ENCODE assay signal across 26 cellular contexts in the genomic region with DNA sequence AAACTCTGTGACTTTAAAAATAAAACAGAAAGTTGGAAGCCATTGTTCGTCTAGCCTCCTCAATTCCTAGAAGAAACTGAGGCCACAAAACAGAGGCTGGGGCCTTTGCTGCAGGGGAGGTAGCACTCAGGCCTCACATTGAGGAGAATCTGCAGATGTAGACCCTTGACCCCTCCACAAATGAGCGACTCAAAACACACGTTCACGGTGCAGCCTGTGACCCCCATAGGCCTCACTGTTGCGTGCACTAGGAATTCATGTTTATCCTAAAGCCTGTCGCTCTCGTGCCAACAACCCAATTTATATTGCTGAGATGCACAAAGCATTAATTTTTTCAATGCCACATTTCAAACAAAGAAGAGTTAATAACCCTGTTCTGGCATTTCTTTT. TPM values are rescaled to one million over a fixed set of nuclear protein-coding genes. Genes with fewer than 3 reads are reported as not detected.
DNase-seq lines count a peak whose midpoint lies in the region; ATAC-seq, FAIRE-seq and TF ChIP-seq lines count a peak whose summit lies in the region.
"Had no signal": no experiment of that assay in that cellular context is flagged by ENCODE, and none has a peak within 500 bp of the region (broad histone marks: within the 10 kb centered on the region; RNA-seq: fewer than 3 reads in every experiment).

No MANE protein-coding gene starts in this region.

- H3K4me1 ChIP-seq in HepG2 (ENCODE audit: insufficient read depth, low read length) (peaks cover 64% of the 10 kb centered on the region), right lobe of liver (peaks cover 0 to 1% (median 0%) of the 10 kb centered on the region in 4 donors)

- TF ChIP-seq POLR2A in HepG2 (IDR thresholded peaks at IDR 0.05; ENCODE audit: insufficient read depth in 1 of 2, low read depth in 2 of 2, low read length in 2 of 2): no peak
- no peak for TF ChIP-seq POLR2A in right lobe of liver (IDR thresholded peaks at IDR 0.05)

- peaks cover 1% of the 10 kb centered on the region for H3K27me3 Mint-ChIP-seq in dendritic cell treated with granulocyte-macrophage colony-stimulating factor and Interleukin-4, amounts not matched to agents 40 ng/mL and 50 ng/mL, for 4 days
- H3K27me3 Mint-ChIP-seq in mesothelial cell of epicardium (ENCODE audit: low read depth) (peaks cover 3% of the 10 kb centered on the region), immature natural killer cell (ENCODE audit: low read depth in 3 of 3) (peaks cover 0 to 7% (median 5%) of the 10 kb centered on the region in 3 donors)

- H3K4me2 ChIP-seq in HepG2 (ENCODE audit: low read depth, low read length): peak overlapping the region; percentile 63

- peak overlapping the region; percentile 37 for H3K27ac ChIP-seq in HepG2 (ENCODE audit: extremely low read length, insufficient read depth, low read length)
- H3K27ac ChIP-seq in right lobe of liver: peak overlapping the region in 1 of 3 donors; percentile 38
- H3K27ac ChIP-seq: HL-60 had no signal

- ATAC-seq in HepG2: no peak
- no peak for ATAC-seq in right lobe of liver
- no peak for ATAC-seq in omental fat pad (ENCODE audit: low FRiP score)
- ATAC-seq: activated CD4-positive, CD25-positive, alpha-beta regulatory T cell treated with anti-CD3 and anti-CD28 coated beads, Interleukin-2, amount 50 U/mL, for 24 hours; heart left ventricle had no signal

- peaks cover 0 to 11% of the 10 kb centered on the region in 2 experiments; a peak in 3 of 5 replicates for H3K36me3 ChIP-seq in HepG2 (replicated peaks in 1 of 2; ENCODE audit: control insufficient read depth in 1 of 2, insufficient read depth in 2 of 2, low read length in 2 of 2)
- no peaks in the 10 kb centered on the region for H3K36me3 ChIP-seq in right lobe of liver
- H3K36me3 ChIP-seq: heart left ventricle had no signal

- in situ Hi-C loops in HepG2 (cut with HindIII; ENCODE audit: extremely low pct_ligation_motif_present, low pct_unique_long_range_greater_than_20kb): no loop called here

- peak overlapping the region; percentile 13 for H3K4me3 Mint-ChIP-seq in dendritic cell treated with granulocyte-macrophage colony-stimulating factor and Interleukin-4, amounts not matched to agents 40 ng/mL and 50 ng/mL, for 4 days
- H3K4me3 Mint-ChIP-seq in mesothelial cell of epicardium (no peak overlapping the region), immature natural killer cell (no peak overlapping the region)
- H3K4me3 Mint-ChIP-seq: activated naive CD8-positive, alpha-beta T cell treated with anti-CD3 and anti-CD28 coated beads, Interleukin-2, amount 10 ng/mL, durations not matched to agents 7 days and 5 days; activated T-helper 1 cell treated with anti-CD3 and anti-CD28 coated beads, Interleukin-12 subunit alpha, Interleukin-12 subunit beta, Interleukin-2, Interleukin-4 antibody, amounts not matched to agents 30 ng/mL and 10 ng/mL and 1 ng/mL, durations not matched to agents 14 hours and 24 hours and 36 hours; CD4-positive, CD25-positive, alpha-beta regulatory T cell; IgD-negative memory B cell; naive B cell had no signal

- TF ChIP-seq EP300 in HepG2 (IDR thresholded peaks at IDR 0.05; ENCODE audit: low read depth in 2 of 2, low read length in 2 of 2) (no peak), HepG2 (CRISPR knock-in tag; IDR thresholded peaks at IDR 0.05; ENCODE audit: borderline replicate concordance) (no peak)

- no peak for DNase-seq in HepG2 (ENCODE audit: low spot score)
- no peak for DNase-seq in right lobe of liver
- DNase-seq in mesothelial cell of epicardium (ENCODE audit: low spot score in 2 of 2, unreplicated experiment in 2 of 2): no peak
- no peak for DNase-seq in omental fat pad (ENCODE audit: low spot score)
- DNase-seq in immature natural killer cell: no peak
- no peak for DNase-seq in GOT3 (lab: John Stamatoyannopoulos, UW)
- DNase-seq in NCI-H1930 (lab: John Stamatoyannopoulos, UW): no peak
- DNase-seq: activated naive CD8-positive, alpha-beta T cell treated with anti-CD3 and anti-CD28 coated beads, Interleukin-2, amount 10 ng/mL, durations not matched to agents 7 days and 5 days; CD4-positive, CD25-positive, alpha-beta regulatory T cell; heart left ventricle; naive B cell; NCI-H146; NCI-H748 treated with DMSO at 0.1 percent for 48 hours; stimulated activated CD4-positive, alpha-beta T cell treated with anti-CD3 and anti-CD28 coated beads, Interleukin-4, amount 100 ng/mL, for 24 hours had no signal

- peaks cover 35% of the 10 kb centered on the region; the same call in 1 of the 2 replicates for H4K20me1 ChIP-seq in HepG2 (ENCODE audit: insufficient read depth, low read length)

- no peak overlapping the region for H3K9ac ChIP-seq in HepG2 (ENCODE audit: insufficient read depth, low read depth, low read length)

- POLR2A ChIA-PET in HepG2 (lab: Yijun Ruan, JAX): interaction anchor here (0.9 to 2.6 kb wide), 2 partner anchors 30 to 39 kb away, joined by 3 to 8 read pairs; no protein-coding TSS in a partner anchor

- peak; percentile 21 for FAIRE-seq in HepG2 (lab: Jason Lieb, UNC)
- FAIRE-seq: A204.1, bronchial epithelial cell, GM12892 had no signal

- H2AFZ ChIP-seq in HepG2 (ENCODE audit: low read length): no peak overlapping the region

- H3K27ac Mint-ChIP-seq in dendritic cell treated with granulocyte-macrophage colony-stimulating factor and Interleukin-4, amounts not matched to agents 40 ng/mL and 50 ng/mL, for 4 days: no peak overlapping the region
- peak overlapping the region; percentile 39 for H3K27ac Mint-ChIP-seq in mesothelial cell of epicardium
- no peak overlapping the region for H3K27ac Mint-ChIP-seq in immature natural killer cell
- H3K27ac Mint-ChIP-seq: activated naive CD8-positive, alpha-beta T cell treated with anti-CD3 and anti-CD28 coated beads, Interleukin-2, amount 10 ng/mL, durations not matched to agents 7 days and 5 days; activated T-helper 1 cell treated with anti-CD3 and anti-CD28 coated beads, Interleukin-12 subunit alpha, Interleukin-12 subunit beta, Interleukin-2, Interleukin-4 antibody, amounts not matched to agents 30 ng/mL and 10 ng/mL and 1 ng/mL, durations not matched to agents 14 hours and 24 hours and 36 hours; CD4-positive, CD25-positive, alpha-beta regulatory T cell; IgD-negative memory B cell had no signal

- CTCF ChIA-PET in HepG2 (lab: Yijun Ruan, JAX; ENCODE audit: low intra/inter-chr PET ratio, low total read pairs): no interaction called here

- peaks cover 87% of the 10 kb centered on the region for H3K79me2 ChIP-seq in HepG2 (ENCODE audit: insufficient read depth, low read length)

- H3K36me3 Mint-ChIP-seq in dendritic cell treated with granulocyte-macrophage colony-stimulating factor and Interleukin-4, amounts not matched to agents 40 ng/mL and 50 ng/mL, for 4 days (ENCODE audit: low read depth): peaks cover 90% of the 10 kb centered on the region
- H3K36me3 Mint-ChIP-seq in mesothelial cell of epicardium: no peaks in the 10 kb centered on the region
- H3K36me3 Mint-ChIP-seq in immature natural killer cell: peaks cover 0 to 4% (median 0%) of the 10 kb centered on the region in 3 donors
- H3K36me3 Mint-ChIP-seq: activated naive CD8-positive, alpha-beta T cell treated with anti-CD3 and anti-CD28 coated beads, Interleukin-2, amount 10 ng/mL, durations not matched to agents 7 days and 5 days; CD4-positive, CD25-positive, alpha-beta regulatory T cell; IgD-negative memory B cell; naive B cell had no signal

- WGBS in HepG2 (ENCODE audit: low lambda C conversion rate): 30% methylated on average over 7 of the region's 7 CpGs
- WGBS in right lobe of liver (ENCODE audit: insufficient coverage, low coverage, low lambda C conversion rate, missing lambda C conversion rate): 44% methylated on average over 4 of the region's 7 CpGs

- TF ChIP-seq CTCF in HepG2 (CRISPR knock-in tag; IDR thresholded peaks at IDR 0.05) (no peak), right lobe of liver (IDR thresholded peaks at IDR 0.05) (no peak), mesothelial cell of epicardium (IDR thresholded peaks at IDR 0.05; ENCODE audit: unreplicated experiment) (no peak), omental fat pad (IDR thresholded peaks at IDR 0.05) (no peak)

- H3K9me3 Mint-ChIP-seq in dendritic cell treated with granulocyte-macrophage colony-stimulating factor and Interleukin-4, amounts not matched to agents 40 ng/mL and 50 ng/mL, for 4 days: no peaks in the 10 kb centered on the region
- H3K9me3 Mint-ChIP-seq in mesothelial cell of epicardium: no peaks in the 10 kb centered on the region
- no peaks in the 10 kb centered on the region for H3K9me3 Mint-ChIP-seq in immature natural killer cell
- H3K9me3 Mint-ChIP-seq: activated naive CD8-positive, alpha-beta T cell treated with anti-CD3 and anti-CD28 coated beads, Interleukin-2, amount 10 ng/mL, durations not matched to agents 7 days and 5 days; activated T-helper 1 cell treated with anti-CD3 and anti-CD28 coated beads, Interleukin-12 subunit alpha, Interleukin-12 subunit beta, Interleukin-2, Interleukin-4 antibody, amounts not matched to agents 30 ng/mL and 10 ng/mL and 1 ng/mL, durations not matched to agents 14 hours and 24 hours and 36 hours; IgD-negative memory B cell; naive B cell had no signal

- H3K4me3 ChIP-seq in HepG2 (replicated peaks in 1 of 3; ENCODE audit: insufficient read depth in 1 of 3, low read depth in 2 of 3, low read length in 3 of 3): no peak overlapping the region
- H3K4me3 ChIP-seq in right lobe of liver: no peak overlapping the region
- H3K4me3 ChIP-seq: lung, skin epidermis had no signal

- intact Hi-C loops in HepG2 (cut with micrococcal nuclease; ENCODE audit: unreplicated experiment) (no loop called here), right lobe of liver (cut with DNase I) (loop anchor here in 1 of 2 donors (10.0 kb wide), 1 partner anchor 116 kb away; no protein-coding TSS in a partner anchor)
- intact Hi-C loops in dendritic cell treated with granulocyte-macrophage colony-stimulating factor and Interleukin-4, amounts not matched to agents 40 ng/mL and 50 ng/mL, for 4 days (cut with micrococcal nuclease): loop anchor here (10.0 kb wide), 1 partner anchor 56 kb away; no protein-coding TSS in a partner anchor

- no peaks in the 10 kb centered on the region for H3K27me3 ChIP-seq in HepG2 (ENCODE audit: control insufficient read depth in 1 of 2, insufficient read depth in 2 of 2, low read length in 2 of 2)
- peaks cover 0 to 5% of the 10 kb centered on the region in 2 donors for H3K27me3 ChIP-seq in right lobe of liver

- H3K4me1 Mint-ChIP-seq in dendritic cell treated with granulocyte-macrophage colony-stimulating factor and Interleukin-4, amounts not matched to agents 40 ng/mL and 50 ng/mL, for 4 days (ENCODE audit: low read depth): peaks cover 86% of the 10 kb centered on the region
- H3K4me1 Mint-ChIP-seq in mesothelial cell of epicardium (peaks cover 37% of the 10 kb centered on the region), immature natural killer cell (peaks cover 24 to 27% of the 10 kb centered on the region in 2 donors)

- TF ChIP-seq RAD21 in HepG2 (CRISPR knock-in tag; IDR thresholded peaks at IDR 0.05): no peak

- no TSS peak for BruUV-seq in HepG2 (replicated peaks; lab: Mats Ljungman, UMichigan)

- H3K9me3 ChIP-seq in HepG2 (ENCODE audit: low read length) (no peaks in the 10 kb centered on the region), right lobe of liver (no peaks in the 10 kb centered on the region)
- H3K9me3 ChIP-seq: heart left ventricle had no signal

RNA-seq across cellular contexts. Expression of a gene that starts 5.6 kb away (rescaled TPM):
- total RNA-seq in HepG2 (2016; rRNA removed; fragmentation: Illumina TruSeq; extraction: Trizol) (6.3 and 12.2 TPM in 2 replicates), right lobe of liver (1 to 10 TPM; 1.3 to 5.4 (median 1.9) TPM), mesothelial cell of epicardium (10.4 to 11.2 TPM (median 10.9 TPM) in 3 replicates), omental fat pad (1 to 10 TPM; 3.3 to 8.6 (median 4.4) TPM)
- 2.6 and 2.8 TPM in 2 replicates for total RNA-seq in HepG2 (2016; cell fraction: cytosol; rRNA removed; fragmentation: Illumina TruSeq; extraction: Trizol; ENCODE audit: low read depth)
- total RNA-seq in HepG2 (2016; cell fraction: insoluble cytoplasmic fraction; rRNA removed; fragmentation: Illumina TruSeq; extraction: Trizol): 7.0 and 9.8 TPM in 2 replicates
- total RNA-seq in HepG2 (2016; cell fraction: membrane; rRNA removed; fragmentation: Illumina TruSeq; extraction: Trizol): 5.3 and 6.5 TPM in 2 replicates
- total RNA-seq in HepG2 (2016; cell fraction: nucleus; rRNA removed; fragmentation: Illumina TruSeq; extraction: Trizol): 9.7 and 11.5 TPM in 2 replicates
- polyA plus RNA-seq in HepG2 (2011; rRNA removed) (18.5 and 22.3 TPM in 2 replicates), immature natural killer cell (not detected)
- 20.1 and 23.4 TPM in 2 replicates for polyA plus RNA-seq in HepG2 (2011; cell fraction: cytosol; rRNA removed)
- 14.3 and 18.6 TPM in 2 replicates for polyA plus RNA-seq in HepG2 (2011; cell fraction: nucleus; rRNA removed)
- polyA plus RNA-seq in HepG2 (2012): 8.0 and 11.2 TPM in 2 replicates
- polyA plus RNA-seq in HepG2 (2016; cell fraction: cytosol; fragmentation: Illumina TruSeq; extraction: Trizol; ENCODE audit: low read depth): 1.9 and 2.3 TPM in 2 replicates
- 8.4 and 8.6 TPM in 2 replicates for polyA plus RNA-seq in HepG2 (2016; cell fraction: insoluble cytoplasmic fraction; fragmentation: Illumina TruSeq; extraction: Trizol; ENCODE audit: low read depth)
- 3.7 and 4.9 TPM in 2 replicates for polyA plus RNA-seq in HepG2 (2016; cell fraction: membrane; fragmentation: Illumina TruSeq; extraction: Trizol; ENCODE audit: low read depth)
- 23.6 and 23.8 TPM in 2 replicates for polyA plus RNA-seq in HepG2 (2016; cell fraction: nucleus; fragmentation: Illumina TruSeq; extraction: Trizol; ENCODE audit: insufficient read depth, low read depth)
- polyA minus RNA-seq in HepG2 (2011; rRNA and poly(A)+ RNA removed; ENCODE audit: low replicate concordance): 3.2 and 18.3 TPM in 2 replicates
- 8.7 and 9.4 TPM in 2 replicates for polyA minus RNA-seq in HepG2 (2011; cell fraction: cytosol; rRNA and poly(A)+ RNA removed)
- 8.6 and 9.4 TPM in 2 replicates for polyA minus RNA-seq in HepG2 (2011; cell fraction: nucleus; rRNA and poly(A)+ RNA removed)
- total RNA-seq: activated CD8-positive, alpha-beta memory T cell treated with anti-CD3 and anti-CD28 coated beads for 36 hours; CD4-positive, CD25-positive, alpha-beta regulatory T cell; OCI-LY7 had no signal
- polyA plus RNA-seq: CD4-positive, CD25-positive, alpha-beta regulatory T cell; IgD-negative memory B cell had no signal
